In the genomic region with DNA sequence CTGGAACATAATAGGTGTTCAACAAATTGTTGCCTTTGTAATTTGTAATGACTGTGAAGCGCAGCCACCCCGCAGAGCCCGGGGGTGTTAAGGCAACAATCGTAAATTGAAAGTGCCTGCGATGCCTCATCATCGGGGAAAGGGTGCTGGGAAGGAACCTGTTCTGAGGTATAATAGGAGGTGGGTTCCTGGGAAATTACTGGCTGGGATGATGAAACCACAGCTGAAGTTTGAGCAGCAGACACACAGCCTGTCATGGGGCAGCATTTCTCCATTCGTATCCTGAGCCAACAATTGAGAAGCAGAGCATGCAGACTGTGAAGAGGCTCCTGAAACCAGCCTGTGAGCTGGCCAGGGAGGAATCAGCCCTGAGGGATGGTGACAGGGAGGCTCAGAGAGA, we compare ENCODE assay signal across 14 cellular contexts.
"Had no signal": no experiment of that assay in that cellular context is flagged by ENCODE, and none has a peak within 500 bp of the region (broad histone marks: within the 10 kb centered on the region; RNA-seq: fewer than 3 reads in every experiment).

No MANE protein-coding gene starts in this region.

- H3K9me3 ChIP-seq: colonic mucosa, upper lobe of left lung had no signal

- H3K27ac Mint-ChIP-seq: activated CD8-positive, alpha-beta memory T cell treated with anti-CD3 and anti-CD28 coated beads, Interleukin-2, amount 10 ng/mL, durations not matched to agents 7 days and 5 days; activated naive CD8-positive, alpha-beta T cell treated with anti-CD3 and anti-CD28 coated beads for 36 hours; activated T-cell treated with anti-CD3 and anti-CD28 coated beads, Interleukin-2, amount 50 U/mL, for 24 hours had no signal

- DNase-seq: activated CD4-positive, alpha-beta T cell treated with anti-CD3 and anti-CD28 coated beads for 1 hour; activated CD4-positive, alpha-beta T cell treated with anti-CD3 and anti-CD28 coated beads, Interleukin-2, amount 50 U/mL, for 48 hours; activated CD8-positive, alpha-beta memory T cell treated with anti-CD3 and anti-CD28 coated beads, Interleukin-2, amount 10 ng/mL, durations not matched to agents 7 days and 5 days; activated effector memory CD4-positive, alpha-beta T cell treated with anti-CD3 and anti-CD28 coated beads, Interleukin-2, amount 50 U/mL, for 16 hours; activated naive CD8-positive, alpha-beta T cell treated with anti-CD3 and anti-CD28 coated beads for 36 hours; activated T-cell treated with anti-CD3 and anti-CD28 coated beads, Interleukin-2, amount 50 U/mL, for 24 hours; aorta; caudate nucleus; colonic mucosa; kidney; stimulated activated CD4-positive, alpha-beta T cell treated with anti-CD3 and anti-CD28 coated beads, Interleukin-2, amount 100 ng/mL, for 48 hours; stimulated activated naive CD4-positive, alpha-beta T cell treated with Interleukin-2 at 50 U/mL for 16 hours; T-helper 9 cell; upper lobe of left lung had no signal

- H3K4me1 Mint-ChIP-seq: activated CD8-positive, alpha-beta memory T cell treated with anti-CD3 and anti-CD28 coated beads, Interleukin-2, amount 10 ng/mL, durations not matched to agents 7 days and 5 days; activated naive CD8-positive, alpha-beta T cell treated with anti-CD3 and anti-CD28 coated beads for 36 hours had no signal

- H3K27me3 ChIP-seq: colonic mucosa, upper lobe of left lung had no signal

- H3K9me3 Mint-ChIP-seq: activated naive CD8-positive, alpha-beta T cell treated with anti-CD3 and anti-CD28 coated beads for 36 hours had no signal

- H3K27me3 Mint-ChIP-seq: activated CD8-positive, alpha-beta memory T cell treated with anti-CD3 and anti-CD28 coated beads, Interleukin-2, amount 10 ng/mL, durations not matched to agents 7 days and 5 days; activated naive CD8-positive, alpha-beta T cell treated with anti-CD3 and anti-CD28 coated beads for 36 hours; activated T-cell treated with anti-CD3 and anti-CD28 coated beads, Interleukin-2, amount 50 U/mL, for 24 hours had no signal

- H3K4me1 ChIP-seq: colonic mucosa, upper lobe of left lung had no signal

- FAIRE-seq: kidney had no signal

- H3K27ac ChIP-seq: colonic mucosa, upper lobe of left lung had no signal

- H3K4me3 ChIP-seq: colonic mucosa, upper lobe of left lung had no signal

- ATAC-seq: activated CD8-positive, alpha-beta memory T cell treated with anti-CD3 and anti-CD28 coated beads, Interleukin-2, amount 10 ng/mL, durations not matched to agents 7 days and 5 days had no signal

- H3K36me3 Mint-ChIP-seq: activated CD8-positive, alpha-beta memory T cell treated with anti-CD3 and anti-CD28 coated beads, Interleukin-2, amount 10 ng/mL, durations not matched to agents 7 days and 5 days; activated naive CD8-positive, alpha-beta T cell treated with anti-CD3 and anti-CD28 coated beads for 36 hours had no signal

- H3K4me3 Mint-ChIP-seq: activated CD8-positive, alpha-beta memory T cell treated with anti-CD3 and anti-CD28 coated beads, Interleukin-2, amount 10 ng/mL, durations not matched to agents 7 days and 5 days; activated naive CD8-positive, alpha-beta T cell treated with anti-CD3 and anti-CD28 coated beads for 36 hours; activated T-cell treated with anti-CD3 and anti-CD28 coated beads, Interleukin-2, amount 50 U/mL, for 24 hours had no signal

- H3K36me3 ChIP-seq: colonic mucosa, upper lobe of left lung had no signal
